ENCODE assay signal across 30 cellular contexts in the genomic region with DNA sequence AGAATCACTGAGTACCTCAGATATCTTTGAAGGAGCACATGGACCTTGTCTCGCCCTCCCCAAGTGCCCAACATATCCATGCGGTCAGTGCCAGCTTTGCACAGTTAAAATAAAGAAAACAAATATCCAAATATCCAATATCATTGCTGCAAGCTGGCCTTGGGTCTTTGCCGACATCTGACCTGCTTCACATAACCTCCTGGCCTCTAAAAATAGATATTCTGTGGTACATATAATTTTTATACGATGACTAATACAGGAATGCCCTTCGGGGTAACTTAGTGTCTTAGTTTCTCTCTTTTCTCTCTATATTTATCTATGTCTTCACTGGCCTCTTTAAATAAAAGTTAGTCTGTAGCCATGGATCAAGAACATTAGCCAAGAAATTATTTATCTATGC.
DNase-seq lines count a peak whose midpoint lies in the region; ATAC-seq and TF ChIP-seq lines count a peak whose summit lies in the region.
"Had no signal": no experiment of that assay in that cellular context is flagged by ENCODE, and none has a peak within 500 bp of the region (broad histone marks: within the 10 kb centered on the region; RNA-seq: fewer than 3 reads in every experiment).

No MANE protein-coding gene starts in this region.

- H3K9me3 Mint-ChIP-seq in osteocyte (ENCODE audit: unreplicated experiment) = no peaks in the 10 kb centered on the region
- H3K9me3 Mint-ChIP-seq in HFFc6 = peaks cover 33% of the 10 kb centered on the region
- H3K9me3 Mint-ChIP-seq: CD8-positive, alpha-beta T cell; IgD-negative memory B cell had no signal

- H3K4me3 Mint-ChIP-seq in osteocyte (ENCODE audit: unreplicated experiment) (no peak overlapping the region), HFFc6 (no peak overlapping the region)
- H3K4me3 Mint-ChIP-seq: B cell; CD8-positive, alpha-beta T cell; IgD-negative memory B cell had no signal

- H3K36me3 Mint-ChIP-seq in osteocyte (ENCODE audit: unreplicated experiment) (no peaks in the 10 kb centered on the region), HFFc6 (ENCODE audit: low read depth) (no peaks in the 10 kb centered on the region)
- H3K36me3 Mint-ChIP-seq: CD8-positive, alpha-beta T cell; IgD-negative memory B cell had no signal

- no peaks in the 10 kb centered on the region for H3K27me3 Mint-ChIP-seq in osteocyte (ENCODE audit: unreplicated experiment)
- no peaks in the 10 kb centered on the region; the same call in 1 of the 2 replicates for H3K27me3 Mint-ChIP-seq in HFFc6 (ENCODE audit: insufficient read depth)

- POLR2A ChIA-PET in RWPE1 (lab: Yijun Ruan, JAX; ENCODE audit: low non-redundant PET) = no interaction called here

- CTCF ChIA-PET in RWPE1 (lab: Yijun Ruan, JAX) = no interaction called here

- ATAC-seq in GM18868 (IDR thresholded peaks at IDR 0.05; ENCODE audit: unreplicated experiment) (no peak), GM21381 (IDR thresholded peaks at IDR 0.05; ENCODE audit: unreplicated experiment) (no peak), GM21717 (IDR thresholded peaks at IDR 0.05; ENCODE audit: unreplicated experiment) (no peak)
- ATAC-seq: CD8-positive, alpha-beta T cell; GM12878; HCT116 had no signal

- DNase-seq in A172 (ENCODE audit: low spot score) = peak; percentile 3
- DNase-seq in COLO829 (ENCODE audit: low spot score) = peak; percentile 35
- DNase-seq in RWPE1 (ENCODE audit: low spot score) = peak; percentile 19
- DNase-seq in osteocyte (ENCODE audit: extremely low spot score, unreplicated experiment) = no peak
- no peak for DNase-seq in HFFc6
- DNase-seq: CD8-positive, alpha-beta T cell; DMS 273 treated with DMSO at 0.1 percent for 48 hours; DMS79; EL; GDM1; MV-4-11; NCI-H1105; NCI-H146; NCI-H1930; NCI-H2107; NCI-H446 treated with DMSO at 0.1 percent for 48 hours; NCI-H526 treated with DMSO at 0.1 percent for 48 hours; PC-9; SIG-M5 had no signal

- TF ChIP-seq CTCF in RWPE1 (conservative IDR thresholded peaks at IDR 0.05; ENCODE audit: low read depth) = no peak
- TF ChIP-seq CTCF in osteocyte (IDR thresholded peaks at IDR 0.05) = no peak
- TF ChIP-seq CTCF in HFFc6 (IDR thresholded peaks at IDR 0.05) = no peak

- H3K4me1 Mint-ChIP-seq in osteocyte (ENCODE audit: unreplicated experiment) (peaks cover 16% of the 10 kb centered on the region), HFFc6 (ENCODE audit: low read depth) (no peaks in the 10 kb centered on the region)
- H3K4me1 Mint-ChIP-seq: B cell, IgD-negative memory B cell had no signal

- H3K27ac ChIP-seq in RWPE1 = no peak overlapping the region
- H3K27ac ChIP-seq: C4-2B, HL-60, KMS-11, PC-9, SK-N-MC had no signal

- peak overlapping the region; percentile 5 for H3K27ac Mint-ChIP-seq in osteocyte (ENCODE audit: unreplicated experiment)
- H3K27ac Mint-ChIP-seq in HFFc6 = no peak overlapping the region
- H3K27ac Mint-ChIP-seq: B cell; CD8-positive, alpha-beta T cell; IgD-negative memory B cell had no signal

Comparison
In these comparisons a context has a peak if more than half of its experiments do, and no peak if none do; other contexts are left out.
1. DNase-seq: peak in A172 (single experiment), COLO829 (single experiment) and RWPE1 (single experiment); none in osteocyte (single experiment) and HFFc6 (single experiment).